20 cellular contexts compared by ENCODE assay signal in the genomic region with DNA sequence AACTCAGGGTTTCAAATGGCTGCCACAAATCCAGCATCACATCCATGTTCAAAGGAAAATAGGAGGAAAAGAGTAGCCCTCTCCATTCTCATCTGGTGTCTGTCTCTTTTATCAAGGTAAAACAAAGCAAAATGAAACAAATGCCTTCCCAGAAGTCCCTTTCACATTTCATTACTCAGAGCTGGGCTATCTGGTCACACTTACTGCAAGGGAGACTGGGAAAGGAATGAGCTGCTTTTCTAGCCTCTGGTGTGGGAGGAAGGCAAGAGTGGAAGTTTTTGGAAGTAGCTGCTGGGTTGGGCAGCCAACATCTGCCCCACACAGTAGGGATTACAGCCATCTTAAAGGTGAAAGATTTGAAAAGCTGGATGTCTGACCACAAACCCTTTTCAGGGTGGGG. TPM values are rescaled to one million over a fixed set of nuclear protein-coding genes. Genes with fewer than 3 reads are reported as not detected.
DNase-seq lines count a peak whose midpoint lies in the region; ATAC-seq and TF ChIP-seq lines count a peak whose summit lies in the region.
"Had no signal": no experiment of that assay in that cellular context is flagged by ENCODE, and none has a peak within 500 bp of the region (broad histone marks: within the 10 kb centered on the region; RNA-seq: fewer than 3 reads in every experiment).

No MANE protein-coding gene starts in this region.

- dilution Hi-C loops in IMR-90 (cut with HindIII; ENCODE audit: low sequenced_read_pairs, unreplicated experiment) = no loop called here

- H3K79me2 ChIP-seq in osteoblast (ENCODE audit: insufficient read depth, low read length) = no peaks in the 10 kb centered on the region

- peak overlapping the region; percentile 95; the same call in 1 of the 2 replicates for H3K18ac ChIP-seq in IMR-90 (ENCODE audit: low read depth, low read length)

- H3K4me1 ChIP-seq in IMR-90 (ENCODE audit: control insufficient read depth, insufficient read depth, low read length) = peaks cover 14% of the 10 kb centered on the region
- peaks cover 4% of the 10 kb centered on the region for H3K4me1 ChIP-seq in osteoblast (ENCODE audit: insufficient read depth, low read length)
- H3K4me1 ChIP-seq: BE2C had no signal

- peak overlapping the region; percentile 97 for H3K23ac ChIP-seq in IMR-90 (ENCODE audit: low read depth, low read length)

- peak overlapping the region; percentile 78; the same call in 1 of the 2 replicates for H2AK5ac ChIP-seq in IMR-90 (ENCODE audit: low read depth, low read length)

- H3K9me1 ChIP-seq in IMR-90 (ENCODE audit: insufficient read depth, low read length) = peaks cover 13% of the 10 kb centered on the region

- H2AFZ ChIP-seq in IMR-90 (replicated peaks; ENCODE audit: low read length, poor library complexity) = peak overlapping the region; percentile 73
- peak overlapping the region; percentile 87 for H2AFZ ChIP-seq in osteoblast (ENCODE audit: low read length)

- peak overlapping the region; percentile 92 for H3K14ac ChIP-seq in IMR-90 (replicated peaks; ENCODE audit: low read depth, low read length)

- no peak overlapping the region for H3K4me3 ChIP-seq in IMR-90 (ENCODE audit: insufficient read depth, low read depth, low read length)
- no peak overlapping the region for H3K4me3 ChIP-seq in epithelial cell of esophagus (ENCODE audit: low read length)
- no peak overlapping the region for H3K4me3 ChIP-seq in osteoblast (ENCODE audit: insufficient read depth, low read length)
- H3K4me3 ChIP-seq in MG63 = no peak overlapping the region
- H3K4me3 ChIP-seq: GM12878 had no signal

- peak overlapping the region; percentile 92 for H4K91ac ChIP-seq in IMR-90 (ENCODE audit: insufficient read depth, low read depth, low read length)

- peak overlapping the region; percentile 98 for H2BK5ac ChIP-seq in IMR-90 (ENCODE audit: low read depth, low read length, poor library complexity, severe bottlenecking)

- H3K4ac ChIP-seq in IMR-90 (ENCODE audit: low read depth, low read length) = peak overlapping the region; percentile 95

- H3K27ac ChIP-seq in IMR-90 (ENCODE audit: insufficient read depth, low read length) (peak overlapping the region; percentile 58), osteoblast (ENCODE audit: low read depth, low read length) (no peak overlapping the region)

- no TSS peak for BruUV-seq in IMR-90 (replicated peaks; lab: Mats Ljungman, UMichigan)

- TF ChIP-seq CTCF in IMR-90 (conservative IDR thresholded peaks at IDR 0.05; ENCODE audit: low read depth, low read length) (no peak), epithelial cell of esophagus (IDR thresholded peaks at IDR 0.05; ENCODE audit: insufficient read depth, low read depth, low read length, missing control alignments) (no peak), osteoblast (IDR thresholded peaks at IDR 0.05; ENCODE audit: extremely low read depth, low read depth, low read length) (no peak)

- no peak for TF ChIP-seq POLR2A in IMR-90 (IDR thresholded peaks at IDR 0.05; ENCODE audit: low read depth, low read length)

- H2AK9ac ChIP-seq in IMR-90 (replicated peaks; ENCODE audit: low read depth, low read length, poor library complexity) = peak overlapping the region; percentile 1

- ATAC-seq in IMR-90 (ENCODE audit: low read depth) = peak; percentile 87
- ATAC-seq: GM12878 had no signal

- H3K27me3 ChIP-seq in IMR-90 (ENCODE audit: control insufficient read depth, insufficient read depth, low read length) (no peaks in the 10 kb centered on the region), osteoblast (ENCODE audit: insufficient read depth, low read length) (no peaks in the 10 kb centered on the region), MG63 (no peaks in the 10 kb centered on the region)
- H3K27me3 ChIP-seq: BE2C had no signal

- peak overlapping the region; percentile 77 for H3K56ac ChIP-seq in IMR-90 (ENCODE audit: extremely low read depth, insufficient read depth, low read length)

- H2BK15ac ChIP-seq in IMR-90 (ENCODE audit: low read depth, low read length) = peak overlapping the region; percentile 93; the same call in 2 of the 3 replicates

- in situ Hi-C loops in IMR-90 (cut with MboI; ENCODE audit: low sequenced_read_pairs) = no loop called here

- H3K36me3 ChIP-seq in IMR-90 (ENCODE audit: control insufficient read depth, insufficient read depth, low read length) = no peaks in the 10 kb centered on the region
- H3K36me3 ChIP-seq in osteoblast (ENCODE audit: insufficient read depth, low read length) = no peaks in the 10 kb centered on the region
- H3K36me3 ChIP-seq in MG63 = no peaks in the 10 kb centered on the region
- H3K36me3 ChIP-seq: BE2C had no signal

- no peak for TF ChIP-seq RAD21 in IMR-90 (IDR thresholded peaks at IDR 0.05; ENCODE audit: low read length)

- DNase-seq in EH (ENCODE audit: low read depth) (peak; percentile 59), IMR-90 (peak; percentile 52), epithelial cell of esophagus (ENCODE audit: low read depth) (peak; percentile 17), osteoblast (ENCODE audit: insufficient read length, low spot score, missing footprints) (no peak), HK-2 (ENCODE audit: unreplicated experiment) (no peak), MG63 (no peak), ecto neural progenitor cell (ENCODE audit: low spot score) (no peak)
- DNase-seq: BE2C; Calu3; CD4-positive, alpha-beta T cell; GOT3; Kasumi-1; NCI-H1105 treated with DMSO at 0.1 percent for 48 hours; NCI-H1694 treated with DMSO at 0.1 percent for 48 hours; NCI-H446; NCI-H69; NK-92 treated with Interleukin-12 subunit alpha and Interleukin-12 subunit beta, amount 100 ng/mL, for 24 hours; SIG-M5 had no signal

- H3K79me1 ChIP-seq in IMR-90 (ENCODE audit: low read depth in 1 of 2, low read length in 2 of 2) = no peaks in the 10 kb centered on the region

- H3K9me3 ChIP-seq in IMR-90 (ENCODE audit: control insufficient read depth, insufficient read depth, low read length) (peaks cover 4% of the 10 kb centered on the region; the same call in 1 of the 2 replicates), osteoblast (ENCODE audit: low read depth, low read length) (peaks cover 3% of the 10 kb centered on the region), MG63 (peaks cover 18% of the 10 kb centered on the region)
- H3K9me3 ChIP-seq: BE2C had no signal

- intact Hi-C loops in IMR-90 (cut with micrococcal nuclease) = no loop called here

- H3K4me2 ChIP-seq in IMR-90 (ENCODE audit: low read depth, low read length) = peak overlapping the region; percentile 70; the same call in 1 of the 2 replicates
- H3K4me2 ChIP-seq in osteoblast (ENCODE audit: insufficient read depth, low read length) = no peak overlapping the region

- peak overlapping the region; percentile 94 for H2BK120ac ChIP-seq in IMR-90 (ENCODE audit: low read depth, low read length)

- H4K5ac ChIP-seq in IMR-90 (ENCODE audit: low read depth, low read length) = peak overlapping the region; percentile 97

- peak overlapping the region; percentile 41 to 90; a peak in 3 of 4 replicates for H4K8ac ChIP-seq in IMR-90 (ENCODE audit: low read depth in 2 of 2, low read length in 2 of 2)

- H2BK20ac ChIP-seq in IMR-90 (ENCODE audit: low read depth, low read length) = peak overlapping the region; percentile 96

- CTCF ChIA-PET in IMR-90 (lab: Yijun Ruan, JAX) = interaction anchor here (0.5 to 0.7 kb wide), 3 partner anchors 59 to 239 kb away, joined by 3 to 4 read pairs (median 3); no protein-coding TSS in a partner anchor

- POLR2A ChIA-PET in IMR-90 (lab: Charles Lee; ENCODE audit: unreplicated experiment) = no interaction called here

- no peak overlapping the region for H3K9ac ChIP-seq in IMR-90 (ENCODE audit: low read depth, low read length)

- no peaks in the 10 kb centered on the region for H4K20me1 ChIP-seq in IMR-90 (ENCODE audit: insufficient read depth, low read length)
- no peaks in the 10 kb centered on the region for H4K20me1 ChIP-seq in osteoblast (ENCODE audit: insufficient read depth, low read length)

TF ChIP-seq in IMR-90, 13 proteins besides CTCF, POLR2A, EP300 and RAD21:
- TF ChIP-seq CHD1 (IDR thresholded peaks at IDR 0.05; ENCODE audit: low read depth, low read length) (no peak), RCOR1 (IDR thresholded peaks at IDR 0.05; ENCODE audit: insufficient replicate concordance, low read length) (no peak), SMC3 (IDR thresholded peaks at IDR 0.05; ENCODE audit: low read depth, low read length) (no peak), MAFK (IDR thresholded peaks at IDR 0.05; ENCODE audit: low read depth, low read length) (no peak), MXI1 (IDR thresholded peaks at IDR 0.05; ENCODE audit: borderline replicate concordance, low read depth, low read length) (no peak), NFE2L2 (IDR thresholded peaks at IDR 0.05; ENCODE audit: low read depth, low read length) (no peak), CEBPB (IDR thresholded peaks at IDR 0.05; ENCODE audit: low read depth, low read length) (no peak), FOS (IDR thresholded peaks at IDR 0.05; ENCODE audit: low read depth, low read length) (no peak), MAZ (IDR thresholded peaks at IDR 0.05; ENCODE audit: borderline replicate concordance, low read depth, low read length) (no peak), RFX5 (IDR thresholded peaks at IDR 0.05; ENCODE audit: low read depth, low read length) (no peak)
- TF ChIP-seq, protein P1, sequence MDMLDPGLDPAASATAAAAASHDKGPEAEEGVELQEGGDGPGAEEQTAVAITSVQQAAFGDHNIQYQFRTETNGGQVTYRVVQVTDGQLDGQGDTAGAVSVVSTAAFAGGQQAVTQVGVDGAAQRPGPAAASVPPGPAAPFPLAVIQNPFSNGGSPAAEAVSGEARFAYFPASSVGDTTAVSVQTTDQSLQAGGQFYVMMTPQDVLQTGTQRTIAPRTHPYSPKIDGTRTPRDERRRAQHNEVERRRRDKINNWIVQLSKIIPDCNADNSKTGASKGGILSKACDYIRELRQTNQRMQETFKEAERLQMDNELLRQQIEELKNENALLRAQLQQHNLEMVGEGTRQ (IDR thresholded peaks at IDR 0.05; ENCODE audit: low read depth, low read length) = no peak
- TF ChIP-seq, protein P2, sequence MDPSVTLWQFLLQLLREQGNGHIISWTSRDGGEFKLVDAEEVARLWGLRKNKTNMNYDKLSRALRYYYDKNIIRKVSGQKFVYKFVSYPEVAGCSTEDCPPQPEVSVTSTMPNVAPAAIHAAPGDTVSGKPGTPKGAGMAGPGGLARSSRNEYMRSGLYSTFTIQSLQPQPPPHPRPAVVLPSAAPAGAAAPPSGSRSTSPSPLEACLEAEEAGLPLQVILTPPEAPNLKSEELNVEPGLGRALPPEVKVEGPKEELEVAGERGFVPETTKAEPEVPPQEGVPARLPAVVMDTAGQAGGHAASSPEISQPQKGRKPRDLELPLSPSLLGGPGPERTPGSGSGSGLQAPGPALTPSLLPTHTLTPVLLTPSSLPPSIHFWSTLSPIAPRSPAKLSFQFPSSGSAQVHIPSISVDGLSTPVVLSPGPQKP (IDR thresholded peaks at IDR 0.05; ENCODE audit: borderline replicate concordance, low read depth, low read length) = no peak

RNA-seq across cellular contexts. Expression of a gene that starts 51.8 kb away (rescaled TPM):
- under 0.01 and 0.18 TPM in 2 replicates for total RNA-seq in IMR-90 (2012; rRNA removed)
- polyA plus RNA-seq in IMR-90 (2012; rRNA removed) = 0.14 and 0.24 TPM in 2 replicates
- 0.02 and 0.22 TPM in 2 replicates for polyA plus RNA-seq in IMR-90 (2012; cell fraction: cytosol; rRNA removed)
- 0.22 and 0.57 TPM in 2 replicates for polyA plus RNA-seq in IMR-90 (2012; cell fraction: nucleus; rRNA removed; ENCODE audit: low replicate concordance)
- 4.3 and 4.4 TPM in 2 replicates for total RNA-seq in osteoblast
- total RNA-seq in MG63 (2014; rRNA removed; shearing (Covaris generic); ENCODE audit: low replicate concordance) = 0.22 and 0.26 TPM in 2 replicates
- polyA plus RNA-seq: GM12878, IgD-negative memory B cell had no signal

Comparison
In these comparisons a context has a peak if more than half of its experiments do, and no peak if none do; other contexts are left out.
1. DNase-seq: peak in EH (single experiment), IMR-90 (single experiment) and epithelial cell of esophagus (single experiment); none in osteoblast (single experiment), HK-2 (single experiment), MG63 (single experiment) and ecto neural progenitor cell (single experiment).